ENCODE assay signal across 15 cellular contexts in the genomic region with DNA sequence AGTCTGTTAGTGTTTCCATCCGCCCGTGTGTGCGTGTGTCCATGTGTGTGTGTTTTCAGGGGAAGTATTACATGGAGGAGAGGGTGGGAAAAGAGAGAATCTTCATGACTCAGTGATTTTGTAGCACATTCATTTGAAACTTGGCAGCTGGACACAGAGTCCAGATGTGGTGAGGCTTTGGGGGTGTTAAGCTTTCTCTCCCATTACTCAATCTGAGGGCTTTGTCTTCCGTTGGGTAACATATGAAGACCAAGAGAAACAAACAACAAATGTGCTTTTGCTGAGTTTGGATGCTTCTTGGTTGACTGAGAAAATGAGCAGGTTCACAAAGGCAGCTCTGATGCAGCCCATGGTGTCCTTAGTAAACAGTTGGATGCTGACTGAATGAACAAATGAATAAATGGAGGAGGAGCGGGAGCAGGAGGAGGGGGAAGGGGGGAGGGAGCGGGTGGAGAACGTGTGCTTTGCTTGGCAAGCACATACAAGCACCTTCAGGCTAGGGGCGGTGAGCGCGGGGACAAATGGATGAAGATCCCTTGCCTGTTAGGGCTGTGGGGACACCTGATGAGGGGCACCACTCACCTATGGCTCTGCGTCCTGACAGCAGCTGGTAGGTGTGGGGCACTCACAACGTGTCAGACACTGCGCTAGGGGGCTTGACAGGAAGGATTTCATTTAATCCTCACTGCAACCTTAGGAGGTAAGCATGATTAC.
DNase-seq lines count a peak whose midpoint lies in the region; ATAC-seq and TF ChIP-seq lines count a peak whose summit lies in the region.
"Had no signal": no experiment of that assay in that cellular context is flagged by ENCODE, and none has a peak within 500 bp of the region (broad histone marks: within the 10 kb centered on the region; RNA-seq: fewer than 3 reads in every experiment).

No MANE protein-coding gene starts in this region.

- 65 to 70% (median 68%) methylated on average over 13 of the region's 13 CpGs for WGBS in psoas muscle, 3 donors
- WGBS in right lobe of liver (ENCODE audit: insufficient coverage, low coverage, low lambda C conversion rate, missing lambda C conversion rate): 54% methylated on average over 7 of the region's 13 CpGs

- no peak overlapping the region for H3K27ac Mint-ChIP-seq in activated naive CD4-positive, alpha-beta T cell treated with anti-CD3 and anti-CD28 coated beads for 36 hours
- H3K27ac Mint-ChIP-seq: activated T-cell treated with anti-CD3 and anti-CD28 coated beads, Interleukin-2, amount 50 U/mL, for 72 hours; T-helper 2 cell treated with Interferon-gamma antibody and Interleukin-4, amounts not matched to agents 5 μg/mL and 100 μg/mL, for 36 hours had no signal

- no peaks in the 10 kb centered on the region for H3K36me3 Mint-ChIP-seq in activated naive CD4-positive, alpha-beta T cell treated with anti-CD3 and anti-CD28 coated beads for 36 hours (ENCODE audit: low read depth)

- H3K27me3 ChIP-seq in BLaER1 (no peaks in the 10 kb centered on the region), psoas muscle (ENCODE audit: insufficient read depth in 3 of 3, low read length in 2 of 3) (peaks cover 0 to 3% (median 2%) of the 10 kb centered on the region in 3 donors), right lobe of liver (no peaks in the 10 kb centered on the region)

- H3K9me3 ChIP-seq in BLaER1 (no peaks in the 10 kb centered on the region), psoas muscle (no peaks in the 10 kb centered on the region), right lobe of liver (no peaks in the 10 kb centered on the region)

- DNase-seq in amniotic epithelial cell (ENCODE audit: low read depth): peak; percentile 64
- peak; percentile 82 for DNase-seq in globus pallidus (ENCODE audit: low spot score)
- no peak for DNase-seq in psoas muscle
- DNase-seq in NAMALWA (ENCODE audit: low spot score): no peak
- no peak for DNase-seq in activated naive CD4-positive, alpha-beta T cell treated with anti-CD3 and anti-CD28 coated beads for 36 hours
- no peak for DNase-seq in right lobe of liver
- DNase-seq: activated CD4-positive, alpha-beta T cell treated with anti-CD3 and anti-CD28 coated beads for 48 hours; activated T-cell treated with anti-CD3 and anti-CD28 coated beads, Interleukin-2, amount 50 U/mL, for 72 hours; GF-D8; Kasumi-1; NCI-H187; stimulated activated CD4-positive, alpha-beta T cell treated with anti-CD3 and anti-CD28 coated beads, Interleukin-2, amount 100 ng/mL, for 48 hours had no signal

- no peak for TF ChIP-seq POLR2A in right lobe of liver (IDR thresholded peaks at IDR 0.05)

- H3K36me3 ChIP-seq in BLaER1: no peaks in the 10 kb centered on the region
- H3K36me3 ChIP-seq in psoas muscle (ENCODE audit: insufficient read depth in 1 of 2, low read depth in 1 of 2): no peaks in the 10 kb centered on the region
- H3K36me3 ChIP-seq in right lobe of liver: no peaks in the 10 kb centered on the region

- H3K4me1 Mint-ChIP-seq in activated naive CD4-positive, alpha-beta T cell treated with anti-CD3 and anti-CD28 coated beads for 36 hours (ENCODE audit: low read depth): no peaks in the 10 kb centered on the region

- H3K4me1 ChIP-seq in BLaER1 (peaks cover 93% of the 10 kb centered on the region), psoas muscle (no peaks in the 10 kb centered on the region), right lobe of liver (no peaks in the 10 kb centered on the region)

- H3K27ac ChIP-seq in BLaER1 (peak overlapping the region; percentile 23; the same call in 1 of the 2 replicates), psoas muscle (no peak overlapping the region), right lobe of liver (no peak overlapping the region)

- CTCF ChIA-PET in activated naive CD4-positive, alpha-beta T cell treated with anti-CD3 and anti-CD28 coated beads for 36 hours (lab: Charles Lee): interaction anchor here (1.8 kb wide), 1 partner anchor 19 kb away, joined by 4 read pairs; no protein-coding TSS in a partner anchor

- 0 out of 2 replicates have a peak overlapping the region, but pooled peaks have one; percentile 32 for H3K9ac ChIP-seq in BLaER1

- TF ChIP-seq CTCF in psoas muscle (IDR thresholded peaks at IDR 0.05) (no peak), right lobe of liver (IDR thresholded peaks at IDR 0.05) (no peak)

- H3K4me3 Mint-ChIP-seq in activated naive CD4-positive, alpha-beta T cell treated with anti-CD3 and anti-CD28 coated beads for 36 hours: no peak overlapping the region
- H3K4me3 Mint-ChIP-seq: activated T-cell treated with anti-CD3 and anti-CD28 coated beads, Interleukin-2, amount 50 U/mL, for 72 hours; T-helper 2 cell treated with Interferon-gamma antibody and Interleukin-4, amounts not matched to agents 5 μg/mL and 100 μg/mL, for 36 hours had no signal

- H3K4me3 ChIP-seq in BLaER1: no peak overlapping the region
- no peak overlapping the region for H3K4me3 ChIP-seq in psoas muscle
- no peak overlapping the region for H3K4me3 ChIP-seq in right lobe of liver

- peak in 3 of 4 donors; percentile 19 to 54 (median 28) for ATAC-seq in psoas muscle
- ATAC-seq in HG03565 (IDR thresholded peaks at IDR 0.05; ENCODE audit: unreplicated experiment): no peak
- no peak for ATAC-seq in right lobe of liver
- ATAC-seq: activated T-cell treated with anti-CD3 and anti-CD28 coated beads, Interleukin-2, amount 50 U/mL, for 72 hours had no signal

- H3K27me3 Mint-ChIP-seq in activated naive CD4-positive, alpha-beta T cell treated with anti-CD3 and anti-CD28 coated beads for 36 hours (ENCODE audit: low read depth): peaks cover 2% of the 10 kb centered on the region

- no peaks in the 10 kb centered on the region for H3K9me3 Mint-ChIP-seq in activated naive CD4-positive, alpha-beta T cell treated with anti-CD3 and anti-CD28 coated beads for 36 hours
- H3K9me3 Mint-ChIP-seq: activated T-cell treated with anti-CD3 and anti-CD28 coated beads, Interleukin-2, amount 50 U/mL, for 72 hours; T-helper 2 cell treated with Interferon-gamma antibody and Interleukin-4, amounts not matched to agents 5 μg/mL and 100 μg/mL, for 36 hours had no signal

- intact Hi-C loops in psoas muscle (cut with DNase I): no loop called here
- intact Hi-C loops in activated naive CD4-positive, alpha-beta T cell treated with anti-CD3 and anti-CD28 coated beads for 36 hours (cut with micrococcal nuclease): no loop called here
- intact Hi-C loops in right lobe of liver (cut with DNase I): no loop called here

- no peaks in the 10 kb centered on the region for H4K20me1 ChIP-seq in BLaER1

- peak overlapping the region; percentile 72 for H3K4me2 ChIP-seq in BLaER1

Comparison
In these comparisons a context has a peak if more than half of its experiments do, and no peak if none do; other contexts are left out.
1. DNase-seq: peak in amniotic epithelial cell (single experiment) and globus pallidus (single experiment); none in psoas muscle (0 of 2), NAMALWA (single experiment), activated naive CD4-positive, alpha-beta T cell treated with anti-CD3 and anti-CD28 coated beads for 36 hours (single experiment) and right lobe of liver (0 of 3).
2. ATAC-seq: peak in psoas muscle (3 of 4); none in HG03565 (single experiment) and right lobe of liver (0 of 4).